In genomic region chr10:95874783-95875182, GRCh38 we compare ENCODE assay signal across 3 cellular contexts. TPM values are rescaled to one million over a fixed set of nuclear protein-coding genes. Genes with fewer than 3 reads are reported as not detected.
"Had no signal": no experiment of that assay in that cellular context is flagged by ENCODE, and none has a peak within 500 bp of the region (broad histone marks: within the 10 kb centered on the region; RNA-seq: fewer than 3 reads in every experiment).

No MANE protein-coding gene starts in this region.

RNA-seq across cellular contexts. Expression of gene CC2D2B, which starts 33.0 kb away (rescaled TPM):
- total RNA-seq: HFFc6, HT1080 had no signal
- polyA plus RNA-seq: HepG2 had no signal
